In the genomic region with DNA sequence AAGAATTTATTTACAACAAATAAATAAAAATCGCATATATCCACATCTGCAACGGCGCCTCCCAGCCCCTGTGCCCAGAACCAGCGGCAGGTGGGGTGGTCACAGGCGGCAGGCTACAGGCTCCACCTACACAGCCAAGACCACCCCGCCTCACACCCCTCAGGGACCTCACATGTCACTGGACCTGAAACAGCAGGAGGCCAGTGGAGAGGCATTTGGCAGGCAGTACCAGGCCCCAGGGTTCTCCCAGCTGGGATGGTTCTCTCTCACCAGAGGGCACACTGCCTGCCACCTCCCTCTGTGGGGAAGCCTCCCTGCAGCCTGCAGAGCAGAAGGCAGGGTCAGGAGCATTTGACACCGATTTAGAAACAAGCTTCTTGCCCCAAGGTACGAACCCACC, we compare ENCODE assay signal across 2 cellular contexts.
TF ChIP-seq lines count a peak whose summit lies in the region.

No MANE protein-coding gene starts in this region.

TF ChIP-seq in HEK293, 187 proteins besides CTCF, POLR2A, EP300 and RAD21:
- peak; percentile 7; the same call in 1 of the 2 replicates for TF ChIP-seq GLIS1 (tag by site-specific recombination; IDR thresholded peaks at IDR 0.05)
- TF ChIP-seq ZSCAN16 (tag by site-specific recombination; IDR thresholded peaks at IDR 0.05): no peak
- TF ChIP-seq, protein P1, sequence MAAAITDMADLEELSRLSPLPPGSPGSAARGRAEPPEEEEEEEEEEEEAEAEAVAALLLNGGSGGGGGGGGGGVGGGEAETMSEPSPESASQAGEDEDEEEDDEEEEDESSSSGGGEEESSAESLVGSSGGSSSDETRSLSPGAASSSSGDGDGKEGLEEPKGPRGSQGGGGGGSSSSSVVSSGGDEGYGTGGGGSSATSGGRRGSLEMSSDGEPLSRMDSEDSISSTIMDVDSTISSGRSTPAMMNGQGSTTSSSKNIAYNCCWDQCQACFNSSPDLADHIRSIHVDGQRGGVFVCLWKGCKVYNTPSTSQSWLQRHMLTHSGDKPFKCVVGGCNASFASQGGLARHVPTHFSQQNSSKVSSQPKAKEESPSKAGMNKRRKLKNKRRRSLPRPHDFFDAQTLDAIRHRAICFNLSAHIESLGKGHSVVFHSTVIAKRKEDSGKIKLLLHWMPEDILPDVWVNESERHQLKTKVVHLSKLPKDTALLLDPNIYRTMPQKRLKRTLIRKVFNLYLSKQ (tag by site-specific recombination; IDR thresholded peaks at IDR 0.05; ENCODE audit: borderline replicate concordance): no peak
- peak; percentile 97 for TF ChIP-seq ZIC2 (tag by site-specific recombination; IDR thresholded peaks at IDR 0.05)
- TF ChIP-seq ZNF416 (tag by site-specific recombination; IDR thresholded peaks at IDR 0.05): no peak
TF ChIP-seq in HEK293: peak in this region for 2.

TF ChIP-seq in SK-N-SH treated with all-trans-retinoic acid at 6 μM for 48 hours, 23 proteins besides CTCF, POLR2A, EP300 and RAD21:
- TF ChIP-seq, protein P2, sequence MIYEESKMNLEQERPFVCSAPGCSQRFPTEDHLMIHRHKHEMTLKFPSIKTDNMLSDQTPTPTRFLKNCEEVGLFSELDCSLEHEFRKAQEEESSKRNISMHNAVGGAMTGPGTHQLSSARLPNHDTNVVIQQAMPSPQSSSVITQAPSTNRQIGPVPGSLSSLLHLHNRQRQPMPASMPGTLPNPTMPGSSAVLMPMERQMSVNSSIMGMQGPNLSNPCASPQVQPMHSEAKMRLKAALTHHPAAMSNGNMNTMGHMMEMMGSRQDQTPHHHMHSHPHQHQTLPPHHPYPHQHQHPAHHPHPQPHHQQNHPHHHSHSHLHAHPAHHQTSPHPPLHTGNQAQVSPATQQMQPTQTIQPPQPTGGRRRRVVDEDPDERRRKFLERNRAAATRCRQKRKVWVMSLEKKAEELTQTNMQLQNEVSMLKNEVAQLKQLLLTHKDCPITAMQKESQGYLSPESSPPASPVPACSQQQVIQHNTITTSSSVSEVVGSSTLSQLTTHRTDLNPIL (CRISPR knock-in tag; IDR thresholded peaks at IDR 0.05; ENCODE audit: low read depth): no peak
- TF ChIP-seq ARNTL (CRISPR knock-in tag; IDR thresholded peaks at IDR 0.05; ENCODE audit: borderline replicate concordance, low read depth) (no peak), ZFP30 (CRISPR knock-in tag; IDR thresholded peaks at IDR 0.05) (no peak)
